In genomic region chr15:85587707-85588441, GRCh38 we compare ENCODE assay signal across 13 cellular contexts.
DNase-seq lines count a peak whose midpoint lies in the region; ATAC-seq, FAIRE-seq and TF ChIP-seq lines count a peak whose summit lies in the region.
"Had no signal": no experiment of that assay in that cellular context is flagged by ENCODE, and none has a peak within 500 bp of the region (broad histone marks: within the 10 kb centered on the region; RNA-seq: fewer than 3 reads in every experiment).

No MANE protein-coding gene starts in this region.

- H3K27me3 ChIP-seq in liver (ENCODE audit: control insufficient read depth in 4 of 4, insufficient read depth in 4 of 4, low read length in 3 of 4) (no peaks in the 10 kb centered on the region), HepG2 (ENCODE audit: control insufficient read depth in 1 of 2, insufficient read depth in 2 of 2, low read length in 2 of 2) (no peaks in the 10 kb centered on the region), colonic mucosa (no peaks in the 10 kb centered on the region)

- in situ Hi-C loops in HepG2 (cut with HindIII; ENCODE audit: extremely low pct_ligation_motif_present, low pct_unique_long_range_greater_than_20kb) = no loop called here

- no peak for FAIRE-seq in HepG2 (lab: Jason Lieb, UNC)
- FAIRE-seq: GM12878 had no signal

- WGBS in liver = 93% methylated on average over 10 of the region's 10 CpGs
- WGBS in HepG2 (ENCODE audit: low lambda C conversion rate) = 97% methylated on average over 10 of the region's 10 CpGs

- H3K9ac ChIP-seq in liver (ENCODE audit: low read depth in 1 of 2, low read length in 2 of 2) = no peak overlapping the region
- no peak overlapping the region for H3K9ac ChIP-seq in HepG2 (ENCODE audit: insufficient read depth, low read depth, low read length)
- peak overlapping the region in 1 of 2 donors; percentile 71 for H3K9ac ChIP-seq in colonic mucosa (ENCODE audit: low read depth in 2 of 2, low read length in 2 of 2)

- no peaks in the 10 kb centered on the region for H3K79me2 ChIP-seq in HepG2 (ENCODE audit: insufficient read depth, low read length)

- ATAC-seq in HepG2 (no peak), mucosa of descending colon (peak; percentile 62), GM21529 (IDR thresholded peaks at IDR 0.05; ENCODE audit: unreplicated experiment) (no peak), HG03565 (IDR thresholded peaks at IDR 0.05; ENCODE audit: unreplicated experiment) (no peak)
- ATAC-seq: GM12878 had no signal

- CTCF ChIA-PET in HepG2 (lab: Yijun Ruan, JAX; ENCODE audit: low intra/inter-chr PET ratio, low total read pairs) = no interaction called here

- TF ChIP-seq CTCF in liver (IDR thresholded peaks at IDR 0.05; ENCODE audit: low read depth, low read length, missing input control) (no peak), HepG2 (CRISPR knock-in tag; IDR thresholded peaks at IDR 0.05) (no peak), colonic mucosa (IDR thresholded peaks at IDR 0.05) (no peak), mucosa of descending colon (IDR thresholded peaks at IDR 0.05) (no peak)

- no peak overlapping the region for H3K4me2 ChIP-seq in HepG2 (ENCODE audit: low read depth, low read length)

- DNase-seq in HepG2 (ENCODE audit: low spot score) = no peak
- no peak for DNase-seq in colonic mucosa
- no peak for DNase-seq in mucosa of descending colon
- DNase-seq in Kasumi-1 (lab: John Stamatoyannopoulos, UW) = no peak
- no peak for DNase-seq in NK-92 treated with Interleukin-12 subunit alpha and Interleukin-12 subunit beta, amount 100 ng/mL, for 24 hours (lab: John Stamatoyannopoulos, UW)
- DNase-seq: activated naive CD4-positive, alpha-beta T cell treated with Interleukin-2 at 50 U/mL for 16 hours; AML-193; foreskin melanocyte; occipital lobe had no signal

- no peak overlapping the region for H2AFZ ChIP-seq in HepG2 (ENCODE audit: low read length)

- peak overlapping the region; percentile 20 to 87 for H3K27ac ChIP-seq in liver (ENCODE audit: low read depth in 1 of 2, low read length in 2 of 2)
- H3K27ac ChIP-seq in HepG2 (ENCODE audit: extremely low read length, insufficient read depth, low read length) = no peak overlapping the region
- H3K27ac ChIP-seq in colonic mucosa = peak overlapping the region; percentile 62

- H3K4me1 ChIP-seq in liver (ENCODE audit: control insufficient read depth in 4 of 4, insufficient read depth in 4 of 4, low read length in 3 of 4) (peaks cover 6 to 71% (median 29%) of the 10 kb centered on the region in 4 donors), HepG2 (ENCODE audit: insufficient read depth, low read length) (peaks cover 44% of the 10 kb centered on the region), colonic mucosa (peaks cover 14% of the 10 kb centered on the region), mucosa of descending colon (ENCODE audit: low read depth) (peaks cover 51% of the 10 kb centered on the region)

- TF ChIP-seq EP300 in HepG2 (IDR thresholded peaks at IDR 0.05; ENCODE audit: low read depth in 2 of 2, low read length in 2 of 2) (no peak), HepG2 (CRISPR knock-in tag; IDR thresholded peaks at IDR 0.05; ENCODE audit: borderline replicate concordance) (no peak)

- H4K20me1 ChIP-seq in HepG2 (ENCODE audit: insufficient read depth, low read length) = no peaks in the 10 kb centered on the region

- H3K4me3 ChIP-seq in liver (ENCODE audit: low read depth in 1 of 3, low read length in 3 of 3) (no peak overlapping the region), HepG2 (replicated peaks in 1 of 3; ENCODE audit: insufficient read depth in 1 of 3, low read depth in 2 of 3, low read length in 3 of 3) (no peak overlapping the region), colonic mucosa (no peak overlapping the region), mucosa of descending colon (no peak overlapping the region)
- H3K4me3 ChIP-seq: GM12878 had no signal

- BruUV-seq in HepG2 (replicated peaks; lab: Mats Ljungman, UMichigan) = no TSS peak

- H3K9me3 ChIP-seq in liver (ENCODE audit: control insufficient read depth in 4 of 4, low read length in 3 of 4) (no peaks in the 10 kb centered on the region), HepG2 (ENCODE audit: low read length) (no peaks in the 10 kb centered on the region), colonic mucosa (no peaks in the 10 kb centered on the region), mucosa of descending colon (no peaks in the 10 kb centered on the region)

- H3K36me3 ChIP-seq in liver (ENCODE audit: control insufficient read depth in 4 of 4, insufficient read depth in 3 of 4, low read depth in 1 of 4, low read length in 3 of 4) (peaks cover 1 to 7% (median 3%) of the 10 kb centered on the region in 4 donors), HepG2 (replicated peaks in 1 of 2; ENCODE audit: control insufficient read depth in 1 of 2, insufficient read depth in 2 of 2, low read length in 2 of 2) (peaks cover 0 to 5% of the 10 kb centered on the region in 2 experiments; a peak in 3 of 5 replicates), colonic mucosa (no peaks in the 10 kb centered on the region), mucosa of descending colon (ENCODE audit: low read depth) (no peaks in the 10 kb centered on the region)

- intact Hi-C loops in HepG2 (cut with micrococcal nuclease; ENCODE audit: unreplicated experiment) = no loop called here
- intact Hi-C loops in colonic mucosa (cut with DNase I) = no loop called here
- intact Hi-C loops in mucosa of descending colon (cut with DNase I, micrococcal nuclease) = no loop called here

- POLR2A ChIA-PET in HepG2 (lab: Yijun Ruan, JAX) = no interaction called here

- TF ChIP-seq RAD21 in liver (IDR thresholded peaks at IDR 0.05) = no peak
- no peak for TF ChIP-seq RAD21 in HepG2 (CRISPR knock-in tag; IDR thresholded peaks at IDR 0.05)

- TF ChIP-seq POLR2A in HepG2 (IDR thresholded peaks at IDR 0.05; ENCODE audit: insufficient read depth in 1 of 2, low read depth in 2 of 2, low read length in 2 of 2) = no peak

TF ChIP-seq in liver, 16 proteins besides CTCF, POLR2A, EP300 and RAD21 (continues in another document):
- no peak for TF ChIP-seq ZBTB33 (IDR thresholded peaks at IDR 0.05)
- no peak for TF ChIP-seq HNF4G (IDR thresholded peaks at IDR 0.05)
- no peak for TF ChIP-seq HNF4A (conservative IDR thresholded peaks at IDR 0.05)
- no peak for TF ChIP-seq MAX (IDR thresholded peaks at IDR 0.05)
- TF ChIP-seq TAF1 (conservative IDR thresholded peaks at IDR 0.05) = no peak
- TF ChIP-seq SP1 (IDR thresholded peaks at IDR 0.05) = no peak
- TF ChIP-seq RXRA (IDR thresholded peaks at IDR 0.05) = no peak
- no peak for TF ChIP-seq ATF3 (IDR thresholded peaks at IDR 0.05)
- no peak for TF ChIP-seq FOXA2 (IDR thresholded peaks at IDR 0.05)
- TF ChIP-seq GABPA (IDR thresholded peaks at IDR 0.05 in 1 of 2, conservative IDR thresholded peaks at IDR 0.05 in 1 of 2) = no peak

TF ChIP-seq in HepG2, 621 proteins besides CTCF, POLR2A, EP300 and RAD21:
- TF ChIP-seq ZNF205 (CRISPR knock-in tag; IDR thresholded peaks at IDR 0.05) (no peak), YEATS2 (CRISPR knock-in tag; IDR thresholded peaks at IDR 0.05; ENCODE audit: borderline replicate concordance) (no peak), MED8 (CRISPR knock-in tag; IDR thresholded peaks at IDR 0.05; ENCODE audit: insufficient replicate concordance) (no peak), PATZ1 (CRISPR knock-in tag; IDR thresholded peaks at IDR 0.05) (no peak), PRPF4 (IDR thresholded peaks at IDR 0.05; ENCODE audit: low read depth, low read length, poor library complexity, severe bottlenecking) (no peak), FOXK2 (IDR thresholded peaks at IDR 0.05) (no peak), U2AF2 (IDR thresholded peaks at IDR 0.05; ENCODE audit: low read depth, low read length) (no peak), MTERF4 (CRISPR knock-in tag; IDR thresholded peaks at IDR 0.05) (no peak), HIC2 (CRISPR knock-in tag; IDR thresholded peaks at IDR 0.05; ENCODE audit: low read depth) (no peak), NCOR1 (IDR thresholded peaks at IDR 0.05; ENCODE audit: borderline replicate concordance, low read length) (no peak)
